9 cellular contexts compared by ENCODE assay signal in genomic region chr11:69209936-69210659, GRCh38. TPM values are rescaled to one million over a fixed set of nuclear protein-coding genes. Genes with fewer than 3 reads are reported as not detected.
DNase-seq lines count a peak whose midpoint lies in the region; ATAC-seq and TF ChIP-seq lines count a peak whose summit lies in the region.
"Had no signal": no experiment of that assay in that cellular context is flagged by ENCODE, and none has a peak within 500 bp of the region (broad histone marks: within the 10 kb centered on the region; RNA-seq: fewer than 3 reads in every experiment).

No MANE protein-coding gene starts in this region.

- no peak overlapping the region for H3K23ac ChIP-seq in IMR-90 (ENCODE audit: low read depth, low read length)

- WGBS in IMR-90 (ENCODE audit: extremely low coverage in 2 of 2, insufficient read length in 1 of 2), 2 experiments = 63% methylated on average over 4 of the region's 12 CpGs; no CpG with 5 or more reads in 1 of the 2 experiments
- WGBS in adrenal gland, 4 donors = 63 to 83% (median 65%) methylated on average over 9 to 12 of the region's 12 CpGs

- no peak overlapping the region for H3K14ac ChIP-seq in IMR-90 (replicated peaks; ENCODE audit: low read depth, low read length)

- no peak overlapping the region for H4K8ac ChIP-seq in IMR-90 (ENCODE audit: low read depth in 2 of 2, low read length in 2 of 2)

- H3K56ac ChIP-seq in IMR-90 (ENCODE audit: extremely low read depth, insufficient read depth, low read length) = no peak overlapping the region

- H3K4ac ChIP-seq in IMR-90 (ENCODE audit: low read depth, low read length) = no peak overlapping the region

- no peak overlapping the region for H2BK5ac ChIP-seq in IMR-90 (ENCODE audit: low read depth, low read length, poor library complexity, severe bottlenecking)

- no peaks in the 10 kb centered on the region for H3K4me1 ChIP-seq in IMR-90 (ENCODE audit: control insufficient read depth, insufficient read depth, low read length)
- H3K4me1 ChIP-seq in adrenal gland (replicated peaks in 1 of 2) = peaks cover 0 to 5% of the 10 kb centered on the region in 2 donors

- dilution Hi-C loops in IMR-90 (cut with HindIII; ENCODE audit: low sequenced_read_pairs, unreplicated experiment) = no loop called here

- DNase-seq in activated T-cell treated with anti-CD3 and anti-CD28 coated beads for 48 hours (ENCODE audit: low read depth) = peak; percentile 21
- DNase-seq in activated T-cell treated with anti-CD3 and anti-CD28 coated beads for 4 hours = no peak
- no peak for DNase-seq in IMR-90
- peak; percentile 70 to 94 (median 88) for DNase-seq in adrenal gland
- DNase-seq in stimulated activated CD4-positive, alpha-beta T cell treated with anti-CD3 and anti-CD28 coated beads, Interleukin-4, amount 100 ng/mL, for 48 hours (ENCODE audit: low read depth in 2 of 2) = peak; percentile 15 to 16
- no peak for DNase-seq in NCI-H1694 (lab: John Stamatoyannopoulos, UW)
- no peak for DNase-seq in NCI-H187 (lab: John Stamatoyannopoulos, UW)
- no peak for DNase-seq in D341Med (ENCODE audit: low spot score)
- DNase-seq: NCI-H69 had no signal

- H4K5ac ChIP-seq in IMR-90 (ENCODE audit: low read depth, low read length) = no peak overlapping the region

- intact Hi-C loops in IMR-90 (cut with micrococcal nuclease) = no loop called here
- intact Hi-C loops in adrenal gland (cut with DNase I) = no loop called here

- TF ChIP-seq CTCF in IMR-90 (conservative IDR thresholded peaks at IDR 0.05; ENCODE audit: low read depth, low read length) = no peak
- TF ChIP-seq CTCF in adrenal gland (IDR thresholded peaks at IDR 0.05) = no peak

- H3K18ac ChIP-seq in IMR-90 (ENCODE audit: low read depth, low read length) = no peak overlapping the region

- H3K79me1 ChIP-seq in IMR-90 (ENCODE audit: low read depth in 1 of 2, low read length in 2 of 2) = no peaks in the 10 kb centered on the region

- 0 out of 2 replicates have a peak overlapping the region, but pooled peaks have one; percentile 3 for H2BK20ac ChIP-seq in IMR-90 (ENCODE audit: low read depth, low read length)

- no peak for ATAC-seq in IMR-90 (ENCODE audit: low read depth)

- H3K27me3 ChIP-seq in IMR-90 (ENCODE audit: control insufficient read depth, insufficient read depth, low read length) (peaks cover 23% of the 10 kb centered on the region), adrenal gland (no peaks in the 10 kb centered on the region)

- CTCF ChIA-PET in IMR-90 (lab: Yijun Ruan, JAX) = no interaction called here

- H3K9ac ChIP-seq in IMR-90 (ENCODE audit: low read depth, low read length) = no peak overlapping the region

- H2AFZ ChIP-seq in IMR-90 (replicated peaks; ENCODE audit: low read length, poor library complexity) = no peak overlapping the region

- H3K4me3 ChIP-seq in IMR-90 (ENCODE audit: insufficient read depth, low read depth, low read length) = no peak overlapping the region
- no peak overlapping the region for H3K4me3 ChIP-seq in adrenal gland

- BruUV-seq in IMR-90 (replicated peaks; lab: Mats Ljungman, UMichigan) = no TSS peak

- TF ChIP-seq POLR2A in IMR-90 (IDR thresholded peaks at IDR 0.05; ENCODE audit: low read depth, low read length) = no peak
- TF ChIP-seq POLR2A in adrenal gland (IDR thresholded peaks at IDR 0.05) = no peak

- H2BK15ac ChIP-seq in IMR-90 (ENCODE audit: low read depth, low read length) = no peak overlapping the region

- no peak overlapping the region for H3K27ac ChIP-seq in IMR-90 (ENCODE audit: insufficient read depth, low read length)
- H3K27ac ChIP-seq in adrenal gland = no peak overlapping the region

- H3K9me1 ChIP-seq in IMR-90 (ENCODE audit: insufficient read depth, low read length) = peaks cover 4% of the 10 kb centered on the region; the same call in 1 of the 2 replicates

- no peak overlapping the region for H2AK5ac ChIP-seq in IMR-90 (ENCODE audit: low read depth, low read length)

- peaks cover 4% of the 10 kb centered on the region for H3K9me3 ChIP-seq in IMR-90 (ENCODE audit: control insufficient read depth, insufficient read depth, low read length)
- H3K9me3 ChIP-seq in adrenal gland (replicated peaks in 1 of 3) = no peaks in the 10 kb centered on the region

- no peak overlapping the region for H3K4me2 ChIP-seq in IMR-90 (ENCODE audit: low read depth, low read length)

- no peaks in the 10 kb centered on the region; the same call in 1 of the 2 replicates for H4K20me1 ChIP-seq in IMR-90 (ENCODE audit: insufficient read depth, low read length)

- POLR2A ChIA-PET in IMR-90 (lab: Charles Lee; ENCODE audit: unreplicated experiment) = no interaction called here

- no peak overlapping the region for H4K91ac ChIP-seq in IMR-90 (ENCODE audit: insufficient read depth, low read depth, low read length)

- TF ChIP-seq RAD21 in IMR-90 (IDR thresholded peaks at IDR 0.05; ENCODE audit: low read length) = no peak

- in situ Hi-C loops in IMR-90 (cut with MboI; ENCODE audit: low sequenced_read_pairs) = no loop called here

- no peak overlapping the region for H2BK120ac ChIP-seq in IMR-90 (ENCODE audit: low read depth, low read length)

- H2AK9ac ChIP-seq in IMR-90 (replicated peaks; ENCODE audit: low read depth, low read length, poor library complexity) = no peak overlapping the region

- H3K36me3 ChIP-seq in IMR-90 (ENCODE audit: control insufficient read depth, insufficient read depth, low read length) (no peaks in the 10 kb centered on the region), adrenal gland (replicated peaks in 1 of 2) (no peaks in the 10 kb centered on the region)

TF ChIP-seq in IMR-90, 13 proteins besides CTCF, POLR2A, EP300 and RAD21:
- no peak for TF ChIP-seq MAZ (IDR thresholded peaks at IDR 0.05; ENCODE audit: borderline replicate concordance, low read depth, low read length)
- no peak for TF ChIP-seq MAFK (IDR thresholded peaks at IDR 0.05; ENCODE audit: low read depth, low read length)
- TF ChIP-seq MXI1 (IDR thresholded peaks at IDR 0.05; ENCODE audit: borderline replicate concordance, low read depth, low read length) = no peak
- TF ChIP-seq USF2 (IDR thresholded peaks at IDR 0.05; ENCODE audit: low read depth, low read length) = no peak
- TF ChIP-seq, protein P1, sequence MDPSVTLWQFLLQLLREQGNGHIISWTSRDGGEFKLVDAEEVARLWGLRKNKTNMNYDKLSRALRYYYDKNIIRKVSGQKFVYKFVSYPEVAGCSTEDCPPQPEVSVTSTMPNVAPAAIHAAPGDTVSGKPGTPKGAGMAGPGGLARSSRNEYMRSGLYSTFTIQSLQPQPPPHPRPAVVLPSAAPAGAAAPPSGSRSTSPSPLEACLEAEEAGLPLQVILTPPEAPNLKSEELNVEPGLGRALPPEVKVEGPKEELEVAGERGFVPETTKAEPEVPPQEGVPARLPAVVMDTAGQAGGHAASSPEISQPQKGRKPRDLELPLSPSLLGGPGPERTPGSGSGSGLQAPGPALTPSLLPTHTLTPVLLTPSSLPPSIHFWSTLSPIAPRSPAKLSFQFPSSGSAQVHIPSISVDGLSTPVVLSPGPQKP (IDR thresholded peaks at IDR 0.05; ENCODE audit: borderline replicate concordance, low read depth, low read length) = no peak
- TF ChIP-seq SMC3 (IDR thresholded peaks at IDR 0.05; ENCODE audit: low read depth, low read length) = no peak
- TF ChIP-seq BHLHE40 (IDR thresholded peaks at IDR 0.05; ENCODE audit: low read depth, low read length) = no peak
- no peak for TF ChIP-seq RCOR1 (IDR thresholded peaks at IDR 0.05; ENCODE audit: insufficient replicate concordance, low read length)
- no peak for TF ChIP-seq CEBPB (IDR thresholded peaks at IDR 0.05; ENCODE audit: low read depth, low read length)
- no peak for TF ChIP-seq NFE2L2 (IDR thresholded peaks at IDR 0.05; ENCODE audit: low read depth, low read length)
- TF ChIP-seq RFX5 (IDR thresholded peaks at IDR 0.05; ENCODE audit: low read depth, low read length) = no peak
- TF ChIP-seq FOS (IDR thresholded peaks at IDR 0.05; ENCODE audit: low read depth, low read length) = no peak
TF ChIP-seq in IMR-90: peak in this region for 0.

RNA-seq across cellular contexts. Expression of gene SMIM38, which starts 54.4 kb away (rescaled TPM):
- under 0.01 and 0.28 TPM in 2 replicates for total RNA-seq in IMR-90 (2012; rRNA removed)
- 0.05 and 0.07 TPM in 2 replicates for polyA plus RNA-seq in IMR-90 (2012; rRNA removed)
- 0.02 and 0.03 TPM in 2 replicates for polyA plus RNA-seq in IMR-90 (2012; cell fraction: cytosol; rRNA removed)
- polyA plus RNA-seq in IMR-90 (2012; cell fraction: nucleus; rRNA removed; ENCODE audit: low replicate concordance) = 0.56 and 0.64 TPM in 2 replicates
- under 1 TPM in 6 of 8 donors, not detected in 2; 0.11 to 0.26 (median 0.16) TPM for total RNA-seq in adrenal gland
- under 1 TPM in 1 of 3 donors, not detected in 2; 0.16 TPM for polyA plus RNA-seq in adrenal gland

Comparison
In these comparisons a context has a peak if more than half of its experiments do, and no peak if none do; other contexts are left out.
1. DNase-seq: peak in activated T-cell treated with anti-CD3 and anti-CD28 coated beads for 48 hours (single experiment), adrenal gland (7 of 7) and stimulated activated CD4-positive, alpha-beta T cell treated with anti-CD3 and anti-CD28 coated beads, Interleukin-4, amount 100 ng/mL, for 48 hours (2 of 2); none in activated T-cell treated with anti-CD3 and anti-CD28 coated beads for 4 hours (single experiment), IMR-90 (single experiment), NCI-H1694 (single experiment), NCI-H187 (0 of 2) and D341Med (single experiment).